ENCODE assay signal across 28 cellular contexts in genomic region chrX:66130469-66130868, GRCh38. TPM values are rescaled to one million over a fixed set of nuclear protein-coding genes. Genes with fewer than 3 reads are reported as not detected.
"Had no signal": no experiment of that assay in that cellular context is flagged by ENCODE, and none has a peak within 500 bp of the region (broad histone marks: within the 10 kb centered on the region; RNA-seq: fewer than 3 reads in every experiment).

No MANE protein-coding gene starts in this region.

- H3K4me3 Mint-ChIP-seq: mesothelial cell of epicardium; naive B cell; natural killer cell treated with Interleukin-12 subunit alpha and Interleukin-12 subunit beta and Interleukin-15 and Interleukin-18, amount 100 ng/mL, for 72 hours; neural crest cell; stimulated activated naive B cell treated with anti-CD40 and anti-IgM and Interleukin-4, amounts not matched to agents 10 μg/mL and 1 μg/mL and 100 μg/mL, for 72 hours; stimulated activated naive CD8-positive, alpha-beta T cell treated with anti-CD3 and anti-CD28 coated beads, Interleukin-15, Interleukin-2, amounts not matched to agents 100 ng/mL and 50 ng/mL, for 24 hours had no signal

- H3K27ac ChIP-seq: esophagus squamous epithelium, heart right ventricle, left lung, neutrophil, parathyroid adenoma, right lobe of liver, tibial nerve, upper lobe of left lung had no signal

- H3K36me3 Mint-ChIP-seq: mesothelial cell of epicardium; naive B cell; stimulated activated naive B cell treated with anti-CD40 and anti-IgM and Interleukin-4, amounts not matched to agents 10 μg/mL and 1 μg/mL and 100 μg/mL, for 72 hours had no signal

- H3K4me1 Mint-ChIP-seq: mesothelial cell of epicardium; naive B cell; neural crest cell; stimulated activated naive B cell treated with anti-CD40 and anti-IgM and Interleukin-4, amounts not matched to agents 10 μg/mL and 1 μg/mL and 100 μg/mL, for 72 hours had no signal

- H3K9me3 Mint-ChIP-seq: natural killer cell treated with Interleukin-12 subunit alpha and Interleukin-12 subunit beta and Interleukin-15 and Interleukin-18, amount 100 ng/mL, for 72 hours; stimulated activated naive B cell treated with anti-CD40 and anti-IgM and Interleukin-4, amounts not matched to agents 10 μg/mL and 1 μg/mL and 100 μg/mL, for 72 hours had no signal

- H3K9me3 ChIP-seq: esophagus squamous epithelium, left lung, mucosa of descending colon, neutrophil, right lobe of liver, thoracic aorta, tibial nerve, upper lobe of left lung had no signal

- H3K4me1 ChIP-seq: esophagus squamous epithelium, heart right ventricle, left lung, parathyroid adenoma, right lobe of liver, tibial nerve, upper lobe of left lung had no signal

- ATAC-seq: heart right ventricle; left cardiac atrium; left lung; mucosa of descending colon; natural killer cell treated with Interleukin-12 subunit alpha and Interleukin-12 subunit beta and Interleukin-15 and Interleukin-18, amount 100 ng/mL, for 72 hours; right lobe of liver; stimulated activated naive B cell treated with anti-CD40 and anti-IgM and Interleukin-4, amounts not matched to agents 10 μg/mL and 1 μg/mL and 100 μg/mL, for 72 hours had no signal

- DNase-seq: dermis blood vessel endothelial cell; effector memory CD4-positive, alpha-beta T cell; erythroblast; esophagus squamous epithelium; foreskin melanocyte; glutamatergic neuron; heart right ventricle; hippocampal formation; left cardiac atrium; left lung; mesenchymal stem cell; mucosa of descending colon; naive B cell; right lobe of liver; small intestine; stimulated activated CD4-positive, alpha-beta T cell treated with anti-CD3 and anti-CD28 coated beads, Interleukin-15, amount 100 ng/mL, for 24 hours; stimulated activated CD4-positive, alpha-beta T cell treated with anti-CD3 and anti-CD28 coated beads, Interleukin-2, amount 100 ng/mL, for 48 hours; stimulated activated naive B cell treated with anti-CD40 and anti-IgM and Interleukin-4, amounts not matched to agents 10 μg/mL and 1 μg/mL and 100 μg/mL, for 72 hours; upper lobe of left lung had no signal

- H3K4me3 ChIP-seq: esophagus squamous epithelium, heart right ventricle, left lung, mucosa of descending colon, right lobe of liver, thoracic aorta, tibial nerve, upper lobe of left lung had no signal

- H3K9ac ChIP-seq: parathyroid adenoma had no signal

- H3K27me3 ChIP-seq: esophagus squamous epithelium, neutrophil, right lobe of liver, tibial nerve, upper lobe of left lung had no signal

- H3K27ac Mint-ChIP-seq: mesothelial cell of epicardium; naive B cell; natural killer cell treated with Interleukin-12 subunit alpha and Interleukin-12 subunit beta and Interleukin-15 and Interleukin-18, amount 100 ng/mL, for 72 hours; progenitor cell of endocrine pancreas; stimulated activated naive B cell treated with anti-CD40 and anti-IgM and Interleukin-4, amounts not matched to agents 10 μg/mL and 1 μg/mL and 100 μg/mL, for 72 hours; stimulated activated naive CD8-positive, alpha-beta T cell treated with anti-CD3 and anti-CD28 coated beads, Interleukin-15, Interleukin-2, amounts not matched to agents 100 ng/mL and 50 ng/mL, for 24 hours had no signal

- H3K36me3 ChIP-seq: esophagus squamous epithelium, heart right ventricle, left lung, neutrophil, right lobe of liver, thoracic aorta, tibial nerve, upper lobe of left lung had no signal

- H3K27me3 Mint-ChIP-seq: progenitor cell of endocrine pancreas had no signal

RNA-seq across cellular contexts. Expression of gene HEPH, which starts 33.6 kb away (rescaled TPM):
- total RNA-seq: natural killer cell treated with Interleukin-12 subunit alpha and Interleukin-12 subunit beta and Interleukin-15 and Interleukin-18, amount 100 ng/mL, for 72 hours had no signal
